ENCODE assay signal across 1 cellular context in the genomic region with DNA sequence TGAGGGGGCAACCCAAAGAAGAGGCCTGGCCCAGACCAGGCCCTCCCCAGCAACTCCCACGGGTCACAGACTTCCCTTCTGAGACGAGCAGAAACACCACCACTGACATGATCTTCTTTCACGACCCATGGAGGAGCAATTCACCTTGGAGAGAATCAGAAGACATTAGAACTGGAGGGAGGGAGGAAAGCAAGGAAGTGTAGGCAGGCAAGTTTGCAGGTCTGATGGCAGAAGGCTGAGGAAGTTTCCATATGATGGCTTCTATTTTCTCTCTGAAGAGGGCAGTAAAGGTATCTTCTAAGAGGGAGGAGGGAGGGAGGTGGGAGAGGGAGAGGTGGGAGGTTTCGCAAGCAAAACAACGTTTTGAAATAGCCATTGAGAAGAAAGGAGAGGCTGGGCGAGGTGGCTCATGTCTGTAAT.
A peak's percentile ranks its signal among the peaks of the same experiment; 100 is the strongest.
TF ChIP-seq lines count a peak whose summit lies in the region.

No MANE protein-coding gene starts in this region.

TF ChIP-seq in K562, 482 proteins besides CTCF, POLR2A, EP300 and RAD21 (continues in another document):
- TF ChIP-seq CHD4 (IDR thresholded peaks at IDR 0.05; ENCODE audit: insufficient read depth, insufficient replicate concordance, low read depth, low read length, poor library complexity, severe bottlenecking) (no peak), PHTF2 (CRISPR knock-in tag; IDR thresholded peaks at IDR 0.05) (no peak), DIDO1 (tag; IDR thresholded peaks at IDR 0.05; ENCODE audit: low read depth) (no peak), MECOM (CRISPR knock-in tag; IDR thresholded peaks at IDR 0.05) (no peak), POLR2B (IDR thresholded peaks at IDR 0.05; ENCODE audit: low read depth, partially characterized antibody) (no peak), CBX5 (IDR thresholded peaks at IDR 0.05; ENCODE audit: borderline replicate concordance, low read depth) (no peak), NR3C1 (CRISPR knock-in tag; IDR thresholded peaks at IDR 0.05) (no peak), KDM1A (IDR thresholded peaks at IDR 0.05) (peak in 1 of 2 experiments; percentile 84; a peak in 2 of 4 replicates), ZBTB11 (CRISPR knock-in tag; IDR thresholded peaks at IDR 0.05) (no peak), SFPQ (IDR thresholded peaks at IDR 0.05; ENCODE audit: low read depth, low read length) (no peak), TEAD2 (tag; IDR thresholded peaks at IDR 0.05) (no peak), SP2 (IDR thresholded peaks at IDR 0.05; ENCODE audit: extremely low read depth, low read depth, low read length, poor library complexity, severe bottlenecking) (no peak), HDGF (IDR thresholded peaks at IDR 0.05) (peak; percentile 27; the same call in 1 of the 2 replicates), ZNF174 (CRISPR knock-in tag; IDR thresholded peaks at IDR 0.05) (no peak), CAMTA2 (CRISPR knock-in tag; conservative IDR thresholded peaks at IDR 0.05) (no peak), ZNF764 (CRISPR knock-in tag; IDR thresholded peaks at IDR 0.05; ENCODE audit: low read depth) (no peak), TCF7L2 (IDR thresholded peaks at IDR 0.05; ENCODE audit: low read depth, low read length) (no peak), KLF6 (CRISPR knock-in tag; IDR thresholded peaks at IDR 0.05; ENCODE audit: borderline replicate concordance) (no peak), MBD2 (IDR thresholded peaks at IDR 0.05; ENCODE audit: borderline replicate concordance, low read depth) (no peak), SMARCE1 (IDR thresholded peaks at IDR 0.05) (no peak), GTF3C2 (IDR thresholded peaks at IDR 0.05; ENCODE audit: borderline replicate concordance, extremely low read depth, insufficient read length) (no peak), TAF9B (IDR thresholded peaks at IDR 0.05; ENCODE audit: partially characterized antibody) (no peak), RBM39 (optimal IDR thresholded peaks at IDR 0.05; ENCODE audit: low read depth, low read length) (no peak), EHMT2 (IDR thresholded peaks at IDR 0.05) (peak; percentile 67), FOXP1 (CRISPR knock-in tag; IDR thresholded peaks at IDR 0.05) (no peak), ATF7 (IDR thresholded peaks at IDR 0.05) (no peak), ZNF830 (CRISPR knock-in tag; IDR thresholded peaks at IDR 0.05) (no peak), POLR2H (tag; IDR thresholded peaks at IDR 0.05; ENCODE audit: low read depth) (no peak), XRCC4 (IDR thresholded peaks at IDR 0.05; ENCODE audit: extremely low read depth, insufficient read depth, insufficient read length) (no peak), MBD1 (CRISPR knock-in tag; IDR thresholded peaks at IDR 0.05) (no peak), TAF1 (IDR thresholded peaks at IDR 0.05; ENCODE audit: control insufficient read depth, extremely low read depth, insufficient read depth, low read length, severe bottlenecking) (no peak), YY1 (IDR thresholded peaks at IDR 0.05; ENCODE audit: borderline replicate concordance in 1 of 3, control insufficient read depth in 1 of 3, extremely low read depth in 1 of 3, insufficient read depth in 3 of 3, insufficient read length in 1 of 3, insufficient replicate concordance in 2 of 3, low read depth in 1 of 3, low read length in 2 of 3) (no peak), CCNT2 (IDR thresholded peaks at IDR 0.05; ENCODE audit: borderline replicate concordance, extremely low read depth, insufficient read length, low read depth, low read length) (no peak), KLF16 (IDR thresholded peaks at IDR 0.05) (peak; percentile 55; the same call in 1 of the 2 replicates), TAF7 (tag; IDR thresholded peaks at IDR 0.05) (no peak; the same call in 1 of the 2 replicates)
- TF ChIP-seq, protein P1, sequence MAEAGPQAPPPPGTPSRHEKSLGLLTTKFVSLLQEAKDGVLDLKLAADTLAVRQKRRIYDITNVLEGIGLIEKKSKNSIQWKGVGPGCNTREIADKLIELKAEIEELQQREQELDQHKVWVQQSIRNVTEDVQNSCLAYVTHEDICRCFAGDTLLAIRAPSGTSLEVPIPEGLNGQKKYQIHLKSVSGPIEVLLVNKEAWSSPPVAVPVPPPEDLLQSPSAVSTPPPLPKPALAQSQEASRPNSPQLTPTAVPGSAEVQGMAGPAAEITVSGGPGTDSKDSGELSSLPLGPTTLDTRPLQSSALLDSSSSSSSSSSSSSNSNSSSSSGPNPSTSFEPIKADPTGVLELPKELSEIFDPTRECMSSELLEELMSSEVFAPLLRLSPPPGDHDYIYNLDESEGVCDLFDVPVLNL (CRISPR knock-in tag; IDR thresholded peaks at IDR 0.05; ENCODE audit: low read depth) = no peak
- TF ChIP-seq, protein P2, sequence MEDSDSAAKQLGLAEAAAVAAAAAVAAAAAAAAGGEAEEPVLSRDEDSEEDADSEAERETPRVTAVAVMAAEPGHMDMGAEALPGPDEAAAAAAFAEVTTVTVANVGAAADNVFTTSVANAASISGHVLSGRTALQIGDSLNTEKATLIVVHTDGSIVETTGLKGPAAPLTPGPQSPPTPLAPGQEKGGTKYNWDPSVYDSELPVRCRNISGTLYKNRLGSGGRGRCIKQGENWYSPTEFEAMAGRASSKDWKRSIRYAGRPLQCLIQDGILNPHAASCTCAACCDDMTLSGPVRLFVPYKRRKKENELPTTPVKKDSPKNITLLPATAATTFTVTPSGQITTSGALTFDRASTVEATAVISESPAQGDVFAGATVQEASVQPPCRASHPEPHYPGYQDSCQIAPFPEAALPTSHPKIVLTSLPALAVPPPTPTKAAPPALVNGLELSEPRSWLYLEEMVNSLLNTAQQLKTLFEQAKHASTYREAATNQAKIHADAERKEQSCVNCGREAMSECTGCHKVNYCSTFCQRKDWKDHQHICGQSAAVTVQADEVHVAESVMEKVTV (CRISPR knock-in tag; IDR thresholded peaks at IDR 0.05) = no peak
- TF ChIP-seq, protein P3, sequence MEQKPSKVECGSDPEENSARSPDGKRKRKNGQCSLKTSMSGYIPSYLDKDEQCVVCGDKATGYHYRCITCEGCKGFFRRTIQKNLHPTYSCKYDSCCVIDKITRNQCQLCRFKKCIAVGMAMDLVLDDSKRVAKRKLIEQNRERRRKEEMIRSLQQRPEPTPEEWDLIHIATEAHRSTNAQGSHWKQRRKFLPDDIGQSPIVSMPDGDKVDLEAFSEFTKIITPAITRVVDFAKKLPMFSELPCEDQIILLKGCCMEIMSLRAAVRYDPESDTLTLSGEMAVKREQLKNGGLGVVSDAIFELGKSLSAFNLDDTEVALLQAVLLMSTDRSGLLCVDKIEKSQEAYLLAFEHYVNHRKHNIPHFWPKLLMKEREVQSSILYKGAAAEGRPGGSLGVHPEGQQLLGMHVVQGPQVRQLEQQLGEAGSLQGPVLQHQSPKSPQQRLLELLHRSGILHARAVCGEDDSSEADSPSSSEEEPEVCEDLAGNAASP (IDR thresholded peaks at IDR 0.05) = no peak
